Comparison of ENCODE assay signal across 25 cellular contexts in genomic region chr22:39511226-39511625, GRCh38. TPM values are rescaled to one million over a fixed set of nuclear protein-coding genes. Genes with fewer than 3 reads are reported as not detected.
DNase-seq lines count a peak whose midpoint lies in the region; FAIRE-seq and TF ChIP-seq lines count a peak whose summit lies in the region.
"Had no signal": no experiment of that assay in that cellular context is flagged by ENCODE, and none has a peak within 500 bp of the region (broad histone marks: within the 10 kb centered on the region; RNA-seq: fewer than 3 reads in every experiment).

No MANE protein-coding gene starts in this region.

- H3K4me2 ChIP-seq in trophoblast cell (ENCODE audit: low read length), result no peak overlapping the region
- H3K4me2 ChIP-seq: BLaER1 had no signal

- H2BK5ac ChIP-seq in trophoblast cell (ENCODE audit: low read depth, low read length, poor library complexity), result no peak overlapping the region

- H4K91ac ChIP-seq in trophoblast cell (ENCODE audit: low read depth, low read length), result no peak overlapping the region

- H3K4me3 ChIP-seq in kidney (ENCODE audit: low read length in 2 of 2) (no peak overlapping the region), trophoblast cell (ENCODE audit: low read depth, low read length) (no peak overlapping the region)
- H3K4me3 ChIP-seq: BLaER1, HAP-1 had no signal

- H3K9me3 ChIP-seq in kidney (ENCODE audit: control insufficient read depth in 1 of 2, low read length in 2 of 2) (no peaks in the 10 kb centered on the region), trophoblast cell (ENCODE audit: insufficient read depth, low read depth, low read length) (peaks cover 1% of the 10 kb centered on the region)
- H3K9me3 ChIP-seq: BLaER1, Caco-2, HAP-1 had no signal

- H3K79me1 ChIP-seq in trophoblast cell (ENCODE audit: low read length), result no peaks in the 10 kb centered on the region

- no peak overlapping the region for H4K8ac ChIP-seq in trophoblast cell (ENCODE audit: low read depth, low read length)

- H3K36me3 ChIP-seq in kidney (ENCODE audit: control insufficient read depth in 1 of 2, insufficient read depth in 2 of 2, low read length in 2 of 2), result peaks cover 51 to 62% of the 10 kb centered on the region in 2 donors
- H3K36me3 ChIP-seq in trophoblast cell (ENCODE audit: control insufficient read depth in 1 of 2, insufficient read depth in 2 of 2, low read length in 2 of 2), result peaks cover 55 to 65% of the 10 kb centered on the region in 2 experiments

- H3K23ac ChIP-seq in trophoblast cell (ENCODE audit: low read length), result peak overlapping the region; percentile 12

- H2BK120ac ChIP-seq in trophoblast cell (ENCODE audit: insufficient read depth, low read length, poor library complexity), result no peak overlapping the region

- H3K27me3 ChIP-seq in trophoblast cell (ENCODE audit: insufficient read depth, low read length), result no peaks in the 10 kb centered on the region
- H3K27me3 ChIP-seq: BLaER1 had no signal

- peaks cover 97% of the 10 kb centered on the region for H3K36me3 Mint-ChIP-seq in activated T-cell treated with anti-CD3 and anti-CD28 coated beads, Interleukin-2, amount 50 U/mL, for 24 hours (ENCODE audit: low read depth)
- H3K36me3 Mint-ChIP-seq in nephron progenitor cell (ENCODE audit: low read depth), result peaks cover 82% of the 10 kb centered on the region

- H3K9me3 Mint-ChIP-seq in activated T-cell treated with anti-CD3 and anti-CD28 coated beads, Interleukin-2, amount 50 U/mL, for 24 hours, result no peaks in the 10 kb centered on the region
- no peaks in the 10 kb centered on the region for H3K9me3 Mint-ChIP-seq in nephron progenitor cell
- H3K9me3 Mint-ChIP-seq: CD8-positive, alpha-beta T cell; HFFc6 had no signal

- peak overlapping the region; percentile 22 for H3K27ac Mint-ChIP-seq in activated T-cell treated with anti-CD3 and anti-CD28 coated beads, Interleukin-2, amount 50 U/mL, for 24 hours
- H3K27ac Mint-ChIP-seq in nephron progenitor cell, result peak overlapping the region; percentile 85
- H3K27ac Mint-ChIP-seq: B cell; CD8-positive, alpha-beta T cell; HFFc6 had no signal

- no peak overlapping the region for H3K4me3 Mint-ChIP-seq in activated T-cell treated with anti-CD3 and anti-CD28 coated beads, Interleukin-2, amount 50 U/mL, for 24 hours
- no peak overlapping the region for H3K4me3 Mint-ChIP-seq in nephron progenitor cell
- H3K4me3 Mint-ChIP-seq: B cell; CD4-positive, CD25-positive, alpha-beta regulatory T cell; CD8-positive, alpha-beta T cell; HFFc6 had no signal

- no peak for FAIRE-seq in kidney (lab: Jason Lieb, UNC)
- FAIRE-seq: A204.1, G401.6, GM12892, H54 had no signal

- H3K4me1 ChIP-seq in kidney (ENCODE audit: control insufficient read depth in 1 of 2, insufficient read depth in 1 of 2, low read depth in 1 of 2, low read length in 2 of 2), result peaks cover 0 to 7% of the 10 kb centered on the region in 2 donors
- no peaks in the 10 kb centered on the region for H3K4me1 ChIP-seq in trophoblast cell (ENCODE audit: control insufficient read depth in 1 of 2, insufficient read depth in 2 of 2, low read length in 2 of 2)
- H3K4me1 ChIP-seq: Caco-2, HAP-1 had no signal

- H3K4ac ChIP-seq in trophoblast cell (ENCODE audit: low read depth, low read length), result no peak overlapping the region

- H3K14ac ChIP-seq in trophoblast cell (ENCODE audit: low read length), result no peak overlapping the region

- no peaks in the 10 kb centered on the region for H3K79me2 ChIP-seq in trophoblast cell (ENCODE audit: control insufficient read depth, insufficient read depth, low read length, poor library complexity)

- H3K27me3 Mint-ChIP-seq in activated T-cell treated with anti-CD3 and anti-CD28 coated beads, Interleukin-2, amount 50 U/mL, for 24 hours, result no peaks in the 10 kb centered on the region
- no peaks in the 10 kb centered on the region for H3K27me3 Mint-ChIP-seq in nephron progenitor cell (ENCODE audit: low read depth, poor library complexity)
- H3K27me3 Mint-ChIP-seq: B cell; CD4-positive, CD25-positive, alpha-beta regulatory T cell had no signal

- 100% methylated on average over 3 of the region's 13 CpGs for WGBS in trophoblast cell (ENCODE audit: extremely low coverage, insufficient coverage, insufficient read length)

- TF ChIP-seq CTCF in kidney (IDR thresholded peaks at IDR 0.05; ENCODE audit: borderline replicate concordance, extremely low read depth, insufficient read depth), result no peak
- no peak for TF ChIP-seq CTCF in nephron progenitor cell (IDR thresholded peaks at IDR 0.05)

- H3K9ac ChIP-seq in kidney (ENCODE audit: low read length in 2 of 2), result no peak overlapping the region
- no peak overlapping the region for H3K9ac ChIP-seq in trophoblast cell (ENCODE audit: low read length)
- H3K9ac ChIP-seq: BLaER1 had no signal

- no peak overlapping the region for H4K12ac ChIP-seq in trophoblast cell (ENCODE audit: low read depth, low read length)

- peaks cover 49% of the 10 kb centered on the region for H3K4me1 Mint-ChIP-seq in activated T-cell treated with anti-CD3 and anti-CD28 coated beads, Interleukin-2, amount 50 U/mL, for 24 hours (ENCODE audit: low read depth)
- H3K4me1 Mint-ChIP-seq in nephron progenitor cell, result peaks cover 10% of the 10 kb centered on the region

- no peak overlapping the region for H2AFZ ChIP-seq in trophoblast cell (ENCODE audit: insufficient read depth, low read length, poor library complexity)

- H3K27ac ChIP-seq in kidney (ENCODE audit: low read depth in 2 of 2, low read length in 2 of 2) (no peak overlapping the region), trophoblast cell (ENCODE audit: low read depth, low read length) (no peak overlapping the region), caudate nucleus (ENCODE audit: low read depth, low read length) (no peak overlapping the region)
- H3K27ac ChIP-seq: 22Rv1, BLaER1, C4-2B had no signal

- DNase-seq in activated T-cell treated with anti-CD3 and anti-CD28 coated beads, Interleukin-2, amount 50 U/mL, for 24 hours, result no peak
- DNase-seq in activated T-cell treated with anti-CD3 and anti-CD28 coated beads, Interleukin-2, amount 50 U/mL, for 48 hours, result no peak
- peak; percentile 36 for DNase-seq in kidney
- no peak for DNase-seq in nephron progenitor cell
- DNase-seq in trophoblast cell, result peak in 1 of 2 donors; percentile 61
- no peak for DNase-seq in NCI-H1092 treated with DMSO at 0.1 percent for 48 hours (lab: John Stamatoyannopoulos, UW)
- no peak for DNase-seq in caudate nucleus (lab: John Stamatoyannopoulos, UW)
- DNase-seq in effector CD4-positive, alpha-beta T cell, result no peak
- DNase-seq: Caco-2; CD4-positive, CD25-positive, alpha-beta regulatory T cell; CD8-positive, alpha-beta T cell; DMS153; DND-41; GOT3; HFFc6 had no signal

- peak overlapping the region; percentile 31 for H3K18ac ChIP-seq in trophoblast cell (ENCODE audit: low read length)

- no peak overlapping the region for H2AK5ac ChIP-seq in trophoblast cell (ENCODE audit: low read length)

- intact Hi-C loops in kidney (cut with DNase I), result loop anchor here (10.0 kb wide), 1 partner anchor 106 kb away; no protein-coding TSS in a partner anchor

- no peak overlapping the region for H2BK12ac ChIP-seq in trophoblast cell (ENCODE audit: low read length)

RNA-seq across cellular contexts. Expression of gene ATF4, which starts 9.1 kb away (rescaled TPM):
- total RNA-seq in kidney, result 261 TPM
- polyA plus RNA-seq in kidney (ENCODE audit: insufficient read depth, low read depth, low replicate concordance), result 293 TPM
- polyA plus RNA-seq in trophoblast cell (2013), result 602 and 615 TPM in 2 replicates

RNA-seq across cellular contexts. Expression of gene MIEF1, which starts 9.1 kb away (rescaled TPM):
- total RNA-seq in kidney, result 27.9 TPM
- 13.0 TPM for polyA plus RNA-seq in kidney (ENCODE audit: insufficient read depth, low read depth, low replicate concordance)
- polyA plus RNA-seq in trophoblast cell (2013), result 26.5 and 27.5 TPM in 2 replicates

RNA-seq across cellular contexts. Expression of gene RPS19BP1, which starts 21.3 kb away (rescaled TPM):
- 51.8 TPM for total RNA-seq in kidney
- polyA plus RNA-seq in kidney (ENCODE audit: insufficient read depth, low read depth, low replicate concordance), result 180 TPM
- 87.1 and 87.7 TPM in 2 replicates for polyA plus RNA-seq in trophoblast cell (2013)

RNA-seq across cellular contexts. Expression of gene MGAT3, which starts 54.4 kb away (rescaled TPM):
- total RNA-seq in kidney, result 5.4 TPM
- polyA plus RNA-seq in kidney (ENCODE audit: insufficient read depth, low read depth, low replicate concordance), result 2.7 TPM
- polyA plus RNA-seq in trophoblast cell (2013), result 19.8 and 20.9 TPM in 2 replicates
- total RNA-seq: HFFc6 had no signal
- polyA plus RNA-seq: CD4-positive, CD25-positive, alpha-beta regulatory T cell had no signal

RNA-seq across cellular contexts. Expression of gene CACNA1I, which starts 59.3 kb away (rescaled TPM):
- total RNA-seq in kidney, result 0.63 TPM
- not detected for polyA plus RNA-seq in kidney (ENCODE audit: insufficient read depth, low read depth, low replicate concordance)
- 0.08 and 0.10 TPM in 2 replicates for polyA plus RNA-seq in trophoblast cell (2013)
- total RNA-seq: Caco-2, HFFc6 had no signal
- polyA plus RNA-seq: AG04450 had no signal
